Comparison of ENCODE assay signal across 7 cellular contexts in the genomic region with DNA sequence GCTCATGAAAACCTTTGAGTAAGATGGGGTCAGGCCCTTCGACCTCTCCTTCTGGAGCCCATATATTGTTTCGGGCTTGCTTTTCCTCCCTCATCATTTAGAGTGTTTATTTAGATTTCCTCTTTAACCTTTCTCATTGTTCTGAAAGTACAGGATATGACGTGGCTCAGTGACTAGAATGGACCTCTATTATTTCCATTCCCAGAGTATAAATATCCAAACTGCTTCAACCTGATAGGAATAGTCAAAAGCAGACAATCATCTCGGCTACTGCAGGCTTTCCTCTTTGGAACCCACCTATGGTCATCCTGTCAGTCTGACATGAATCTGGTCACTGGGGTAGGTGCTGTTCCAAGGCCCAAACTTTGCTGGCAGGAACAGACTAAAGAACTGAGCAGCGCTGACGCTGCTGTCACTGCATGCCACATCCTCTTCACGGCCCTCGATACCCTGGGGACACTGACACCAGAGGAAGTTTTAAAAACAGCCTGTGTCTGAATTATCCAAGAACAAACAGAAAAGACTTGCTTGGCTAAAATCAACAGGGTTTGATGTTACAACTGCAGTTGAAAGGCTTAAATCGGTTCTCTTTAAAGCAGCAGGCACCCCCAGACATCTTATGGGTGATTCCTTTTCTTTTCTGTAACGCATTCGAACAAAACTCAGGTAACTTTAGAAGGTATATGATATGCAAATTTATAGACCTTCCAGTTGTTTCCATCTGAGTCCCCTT. TPM values are rescaled to one million over a fixed set of nuclear protein-coding genes. Genes with fewer than 3 reads are reported as not detected.
DNase-seq lines count a peak whose midpoint lies in the region; ATAC-seq and TF ChIP-seq lines count a peak whose summit lies in the region.

No MANE protein-coding gene starts in this region.

- DNase-seq in SK-N-MC (ENCODE audit: low read depth, low spot score) = no peak
- peak in 2 of 4 donors; percentile 17 to 52 for DNase-seq in body of pancreas
- peak; percentile 70 for DNase-seq in medulla oblongata (ENCODE audit: extremely low spot score)
- peak in 1 of 2 donors; percentile 38 for DNase-seq in tibial nerve (ENCODE audit: low spot score in 2 of 2)
- DNase-seq in NCI-H524 (lab: John Stamatoyannopoulos, UW) = no peak

- H3K36me3 ChIP-seq in SK-N-MC (ENCODE audit: insufficient read depth, low read length) (no peaks in the 10 kb centered on the region), body of pancreas (replicated peaks in 1 of 2; ENCODE audit: insufficient read depth in 1 of 2, low read depth in 2 of 2) (no peaks in the 10 kb centered on the region), tibial nerve (no peaks in the 10 kb centered on the region)

- H3K4me3 ChIP-seq in SK-N-MC (no peak overlapping the region), body of pancreas (no peak overlapping the region), tibial nerve (peak overlapping the region in 1 of 4 donors; percentile 23)

- TF ChIP-seq POLR2A in body of pancreas (IDR thresholded peaks at IDR 0.05) = peak in 2 of 3 donors; percentile 13 to 21
- TF ChIP-seq POLR2A in tibial nerve (IDR thresholded peaks at IDR 0.05) = no peak

- WGBS in body of pancreas, 2 donors = 60 to 71% methylated on average over 11 of the region's 11 CpGs
- 39 to 44% methylated on average over 11 of the region's 11 CpGs for WGBS in tibial nerve, 2 donors

- H3K9ac ChIP-seq in SK-N-MC (ENCODE audit: insufficient read length) = peak overlapping the region; percentile 22

- TF ChIP-seq CTCF in body of pancreas (IDR thresholded peaks at IDR 0.05) = no peak
- TF ChIP-seq CTCF in tibial nerve (IDR thresholded peaks at IDR 0.05) = no peak

- TF ChIP-seq EP300 in tibial nerve (IDR thresholded peaks at IDR 0.05) = peak; percentile 30 to 48

- peak; percentile 70 for ATAC-seq in GM18907 (IDR thresholded peaks at IDR 0.05; ENCODE audit: unreplicated experiment)
- peak; percentile 64 for ATAC-seq in HG02884 (IDR thresholded peaks at IDR 0.05; ENCODE audit: unreplicated experiment)
- ATAC-seq in body of pancreas = peak; percentile 10

- H3K9me3 ChIP-seq in SK-N-MC (ENCODE audit: low read depth, low read length) (no peaks in the 10 kb centered on the region), body of pancreas (no peaks in the 10 kb centered on the region), tibial nerve (no peaks in the 10 kb centered on the region)

- H3K27ac ChIP-seq in SK-N-MC (no peak overlapping the region), body of pancreas (peak overlapping the region in 3 of 4 donors; percentile 13 to 71 (median 48)), tibial nerve (peak overlapping the region; percentile 18 to 86 (median 74))

- H3K27me3 ChIP-seq in body of pancreas (no peaks in the 10 kb centered on the region), tibial nerve (no peaks in the 10 kb centered on the region)

- peaks cover 13% of the 10 kb centered on the region for H3K4me1 ChIP-seq in body of pancreas
- peaks cover 0 to 27% (median 15%) of the 10 kb centered on the region in 4 donors for H3K4me1 ChIP-seq in tibial nerve

- intact Hi-C loops in body of pancreas (cut with DNase I) = no loop called here

RNA-seq across cellular contexts. Expression of a gene that starts 5.0 kb away (rescaled TPM):
- total RNA-seq in body of pancreas = 10 to 100 TPM; 32.4 to 59.7 TPM
- 10 to 100 TPM; 39.4 to 50.0 (median 47.8) TPM for total RNA-seq in tibial nerve

RNA-seq across cellular contexts. Expression of a gene that starts 22.7 kb away (rescaled TPM):
- total RNA-seq in body of pancreas (10 to 100 TPM; 10.1 to 23.4 TPM), tibial nerve (100 to 1,000 TPM in 1 of 4 donors, 10 to 100 TPM in 3; 43.7 to 138 (median 83.9) TPM)

Comparison
In these comparisons a context has a peak if more than half of its experiments do, and no peak if none do; other contexts are left out.
1. ATAC-seq: peak in every context shown above with its lines; median percentile 70 in GM18907; 64 in HG02884; 10 in body of pancreas.
2. POLR2A ChIP-seq: peak in body of pancreas (2 of 3); none in tibial nerve (0 of 2).